Comparison of ENCODE assay signal across 8 cellular contexts in genomic region chr5:69007726-69008368, GRCh38.
DNase-seq lines count a peak whose midpoint lies in the region; ATAC-seq and TF ChIP-seq lines count a peak whose summit lies in the region.

No MANE protein-coding gene starts in this region.

- CTCF ChIA-PET in HCT116 (lab: Charles Lee) = interaction anchor here (0.6 to 1.6 kb wide), 3 partner anchors 14 to 721 kb away, joined by 3 to 6 read pairs (median 3); no protein-coding TSS in a partner anchor

- H3K36me3 ChIP-seq in HCT116 (ENCODE audit: control insufficient read depth in 1 of 2, insufficient read depth in 2 of 2, low read length in 2 of 2) = no peaks in the 10 kb centered on the region

- peak; percentile 79 for TF ChIP-seq RAD21 in HCT116 (IDR thresholded peaks at IDR 0.05; ENCODE audit: low read depth)

- ATAC-seq in HCT116 = peak; percentile 99

- H3K9me3 ChIP-seq in HCT116 (ENCODE audit: control insufficient read depth in 1 of 2, insufficient read depth in 1 of 2, low read depth in 1 of 2, low read length in 2 of 2) = no peaks in the 10 kb centered on the region

- H3K9me2 ChIP-seq in HCT116 (ENCODE audit: insufficient read depth) = no peaks in the 10 kb centered on the region

- H3K9ac ChIP-seq in HCT116 (ENCODE audit: low read length) = no peak overlapping the region

- no peaks in the 10 kb centered on the region for H3K79me2 ChIP-seq in HCT116 (ENCODE audit: insufficient read depth, low read length)

- H3K9me3 Mint-ChIP-seq in brain = peaks cover 0 to 1% (median 0%) of the 10 kb centered on the region in 5 experiments

- H3K4me2 ChIP-seq in HCT116 (ENCODE audit: low read length) = no peak overlapping the region

- no peak overlapping the region for H2AFZ ChIP-seq in HCT116 (ENCODE audit: low read depth, low read length, poor library complexity, severe bottlenecking)

- H3K27ac Mint-ChIP-seq in brain = peak overlapping the region in 1 of 5 experiments; percentile 12

- no peaks in the 10 kb centered on the region for H3K27me3 ChIP-seq in HCT116 (ENCODE audit: insufficient read depth, low read length)

- H3K4me1 Mint-ChIP-seq in brain = peaks cover 7% of the 10 kb centered on the region

- H3K4me3 Mint-ChIP-seq in brain = peak overlapping the region in 1 of 5 experiments; percentile 2

- no peak overlapping the region for H3K27ac ChIP-seq in HCT116 (ENCODE audit: low read depth, low read length)

- intact Hi-C loops in HCT116 (cut with micrococcal nuclease) = loop anchor here (1.0 kb wide), 1 partner anchor 722 kb away; no protein-coding TSS in a partner anchor

- no peaks in the 10 kb centered on the region for H3K4me1 ChIP-seq in HCT116 (ENCODE audit: control insufficient read depth in 1 of 2, insufficient read depth in 2 of 2, low read length in 2 of 2)

- no peaks in the 10 kb centered on the region for H4K20me1 ChIP-seq in HCT116 (ENCODE audit: insufficient read depth)

- DNase-seq in DMS79 treated with DMSO at 0.1 percent for 48 hours (lab: John Stamatoyannopoulos, UW) (peak; percentile 6), DMS79 (lab: John Stamatoyannopoulos, UW) (no peak), HCT116 (ENCODE audit: low read depth, low spot score) (peak; percentile 69), NCI-H1092 (lab: John Stamatoyannopoulos, UW) (peak; percentile 5), UCSD-AML1 (lab: John Stamatoyannopoulos, UW; ENCODE audit: unreplicated experiment) (peak; percentile 47), iris pigment epithelial cell (ENCODE audit: low read depth) (peak; percentile 58)
- peak; percentile 57 to 59 for DNase-seq in stimulated activated CD4-positive, alpha-beta T cell treated with anti-CD3 and anti-CD28 coated beads, Interleukin-1b, Interleukin-23, amount 100 ng/mL, for 4 hours (ENCODE audit: low read depth in 2 of 2)

- POLR2A ChIA-PET in HCT116 (lab: Charles Lee) = no interaction called here

- no peak for TF ChIP-seq POLR2A in HCT116 (IDR thresholded peaks at IDR 0.05; ENCODE audit: borderline replicate concordance, extremely low read depth, insufficient read depth, insufficient read length)

- no peak overlapping the region for H3K4me3 ChIP-seq in HCT116 (replicated peaks in 1 of 2; ENCODE audit: low read depth in 1 of 2, low read length in 2 of 2)

- RAD21 ChIA-PET in HCT116 (lab: Charles Lee; ENCODE audit: low non-redundant PET in 1 of 2, low total read pairs in 2 of 2, uncharacterized antibody in 2 of 2, unreplicated experiment in 2 of 2) = no interaction called here

- H3K36me3 Mint-ChIP-seq in brain = no peaks in the 10 kb centered on the region

- peaks cover 17% of the 10 kb centered on the region for H3K27me3 Mint-ChIP-seq in brain

- peak; percentile 57 to 99 (median 96) for TF ChIP-seq CTCF in HCT116 (IDR thresholded peaks at IDR 0.05 in 2 of 3, conservative IDR thresholded peaks at IDR 0.05 in 1 of 3; ENCODE audit: borderline replicate concordance in 1 of 3, insufficient read depth in 1 of 3, low read depth in 2 of 3, low read length in 2 of 3)
- peak; percentile 69 to 82 for TF ChIP-seq CTCF in brain (conservative IDR thresholded peaks at IDR 0.05)

- no TSS peak for BruUV-seq in HCT116 (replicated peaks; lab: Mats Ljungman, UMichigan)

TF ChIP-seq in HCT116, 20 proteins besides CTCF, POLR2A, EP300 and RAD21:
- TF ChIP-seq ATF3 (IDR thresholded peaks at IDR 0.05) = no peak
- no peak for TF ChIP-seq REST (IDR thresholded peaks at IDR 0.05; ENCODE audit: low read depth)
- TF ChIP-seq CBX3 (IDR thresholded peaks at IDR 0.05; ENCODE audit: low read depth) = no peak
- TF ChIP-seq SIN3A (IDR thresholded peaks at IDR 0.05; ENCODE audit: low read depth) = no peak
- no peak for TF ChIP-seq EZH2 (IDR thresholded peaks at IDR 0.05)
- TF ChIP-seq ZNF274 (IDR thresholded peaks at IDR 0.05; ENCODE audit: low read depth, low read length) = no peak
- TF ChIP-seq SRF (IDR thresholded peaks at IDR 0.05; ENCODE audit: low read depth) = no peak
- TF ChIP-seq SP1 (IDR thresholded peaks at IDR 0.05; ENCODE audit: low read depth) = no peak
- no peak for TF ChIP-seq CEBPB (IDR thresholded peaks at IDR 0.05; ENCODE audit: low read depth)
TF ChIP-seq in HCT116: peak in this region for 0.
